26 cellular contexts compared by ENCODE assay signal in the genomic region with DNA sequence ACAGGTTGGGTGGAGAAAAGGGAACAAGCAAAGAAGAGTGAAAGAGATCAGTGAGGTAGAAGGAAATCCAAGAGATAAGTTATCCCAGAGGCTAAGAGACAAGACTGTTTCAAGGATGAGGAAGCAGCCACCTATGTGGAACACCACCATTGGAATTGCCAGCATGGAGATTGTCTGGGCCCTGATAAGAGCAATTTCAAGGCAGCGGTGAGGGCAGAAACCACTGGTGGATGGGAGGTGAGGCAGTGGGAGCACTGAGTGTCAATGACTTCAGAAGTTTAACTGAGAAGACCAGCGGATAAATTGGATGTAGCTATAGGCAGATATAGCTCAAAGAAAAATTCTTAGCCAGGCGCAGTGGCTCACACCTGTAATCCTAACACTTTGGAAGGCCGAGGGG.
"Had no signal": no experiment of that assay in that cellular context is flagged by ENCODE, and none has a peak within 500 bp of the region (broad histone marks: within the 10 kb centered on the region; RNA-seq: fewer than 3 reads in every experiment).

No MANE protein-coding gene starts in this region.

- H3K79me2 ChIP-seq: hepatocyte had no signal

- DNase-seq: heart right ventricle; islet precursor cell; left cardiac atrium; left lung; mesendoderm; mucosa of descending colon; naive thymus-derived CD4-positive, alpha-beta T cell; ovary; retina; right cardiac atrium; stimulated activated CD4-positive, alpha-beta T cell treated with anti-CD3 and anti-CD28 coated beads, Interleukin-1b, Interleukin-23, amount 100 ng/mL, for 48 hours; stimulated activated CD4-positive, alpha-beta T cell treated with anti-CD3 and anti-CD28 coated beads, Interleukin-2, amount 100 ng/mL, for 48 hours; stimulated activated CD4-positive, alpha-beta T cell treated with anti-CD3 and anti-CD28 coated beads, Interleukin-4, amount 100 ng/mL, for 4 hours; stimulated activated CD8-positive, alpha-beta memory T cell treated with anti-CD3 and anti-CD28 coated beads, Interleukin-4, amount 100 ng/mL, for 48 hours; stimulated activated naive CD4-positive, alpha-beta T cell treated with Interleukin-2 at 50 U/mL for 16 hours; stimulated activated naive CD8-positive, alpha-beta T cell treated with anti-CD3 and anti-CD28 coated beads, Interleukin-15, amount 100 ng/mL, for 72 hours; substantia nigra; upper lobe of left lung had no signal

- H2AFZ ChIP-seq: hepatocyte had no signal

- H3K4me1 ChIP-seq: left lung had no signal

- ATAC-seq: heart right ventricle; left cardiac atrium; left lung; mucosa of descending colon; naive thymus-derived CD4-positive, alpha-beta T cell; natural killer cell treated with Interleukin-12 subunit alpha and Interleukin-12 subunit beta and Interleukin-15 and Interleukin-18, amount 100 ng/mL, for 72 hours; stimulated activated memory B cell treated with anti-CD40 and anti-IgM and Interleukin-4, amounts not matched to agents 10 μg/mL and 1 μg/mL and 100 μg/mL, for 72 hours; stimulated activated naive CD8-positive, alpha-beta T cell treated with anti-CD3 and anti-CD28 coated beads, Interleukin-15, amount 100 ng/mL, for 72 hours had no signal

- H3K9me3 ChIP-seq: heart right ventricle, left lung, mucosa of descending colon, ovary, prostate gland, tibial nerve, upper lobe of left lung, vagina had no signal

- H3K27ac ChIP-seq: hepatocyte, left lung, ovary, vagina had no signal

- H3K4me3 ChIP-seq: heart right ventricle, hepatocyte, left lung, lung, mucosa of descending colon, ovary, prostate gland, smooth muscle cell, tibial nerve, upper lobe of left lung, vagina had no signal

- H3K36me3 ChIP-seq: heart right ventricle, left lung, ovary, prostate gland, tibial nerve, upper lobe of left lung, vagina had no signal

- H3K4me2 ChIP-seq: hepatocyte, smooth muscle cell had no signal

- H3K27me3 ChIP-seq: heart right ventricle, hepatocyte, left lung, ovary, tibial nerve, upper lobe of left lung, vagina had no signal
